In genomic region chr22:41910599-41911291, GRCh38 we compare ENCODE assay signal across 8 cellular contexts. TPM values are rescaled to one million over a fixed set of nuclear protein-coding genes. Genes with fewer than 3 reads are reported as not detected.
A peak's percentile ranks its signal among the peaks of the same experiment; 100 is the strongest.
DNase-seq lines count a peak whose midpoint lies in the region; ATAC-seq, FAIRE-seq and TF ChIP-seq lines count a peak whose summit lies in the region.

No MANE protein-coding gene starts in this region.

- H3K27me3 ChIP-seq in SU-DHL-6 (ENCODE audit: low read length), result no peaks in the 10 kb centered on the region

- H3K9me3 ChIP-seq in SU-DHL-6 (ENCODE audit: insufficient read depth, low read length), result no peaks in the 10 kb centered on the region

- H3F3A ChIP-seq in SU-DHL-6 (ENCODE audit: insufficient read depth), result peaks cover 5% of the 10 kb centered on the region

- H3K27ac Mint-ChIP-seq in endothelial cell (ENCODE audit: unreplicated experiment), result no peak overlapping the region
- H3K27ac Mint-ChIP-seq in naive thymus-derived CD8-positive, alpha-beta T cell, result no peak overlapping the region

- peak; percentile 50 to 56 for ATAC-seq in naive thymus-derived CD8-positive, alpha-beta T cell

- H3K36me3 ChIP-seq in SU-DHL-6 (ENCODE audit: low read length), result no peaks in the 10 kb centered on the region

- peaks cover 6% of the 10 kb centered on the region for H3K36me3 Mint-ChIP-seq in endothelial cell (ENCODE audit: low read depth, unreplicated experiment)
- peaks cover 0 to 6% (median 0%) of the 10 kb centered on the region in 3 donors for H3K36me3 Mint-ChIP-seq in naive thymus-derived CD8-positive, alpha-beta T cell

- peaks cover 28% of the 10 kb centered on the region for H3K27me3 Mint-ChIP-seq in endothelial cell (ENCODE audit: unreplicated experiment)
- peaks cover 16 to 33% (median 24%) of the 10 kb centered on the region in 5 donors for H3K27me3 Mint-ChIP-seq in naive thymus-derived CD8-positive, alpha-beta T cell

- H3K4me2 ChIP-seq in SU-DHL-6 (ENCODE audit: low read depth, low read length, poor library complexity, severe bottlenecking), result peak overlapping the region; percentile 29

- POLR2A ChIA-PET in naive thymus-derived CD8-positive, alpha-beta T cell (lab: Charles Lee), result interaction anchor here (0.5 to 2.8 kb wide), 5 partner anchors 9 to 58 kb away, joined by 3 to 11 read pairs (median 3); partner anchors contain the start of gene TNFRSF13C
- POLR2A ChIA-PET in HEK293T (lab: Yijun Ruan, JAX), result interaction anchor here (1.3 kb wide), 1 partner anchor 15 kb away, joined by 4 read pairs; no protein-coding TSS in a partner anchor

- H3K27ac ChIP-seq in SU-DHL-6 (ENCODE audit: low read depth, low read length), result no peak overlapping the region

- no peak for FAIRE-seq in urothelium cell line (lab: Jason Lieb, UNC)

- H3K9ac ChIP-seq in SU-DHL-6 (ENCODE audit: low read length), result no peak overlapping the region

- peaks cover 10% of the 10 kb centered on the region for H3K4me1 Mint-ChIP-seq in endothelial cell (ENCODE audit: unreplicated experiment)
- peaks cover 12 to 38% (median 36%) of the 10 kb centered on the region in 4 donors for H3K4me1 Mint-ChIP-seq in naive thymus-derived CD8-positive, alpha-beta T cell

- no peaks in the 10 kb centered on the region for H3K9me3 Mint-ChIP-seq in endothelial cell (ENCODE audit: unreplicated experiment)
- no peaks in the 10 kb centered on the region for H3K9me3 Mint-ChIP-seq in naive thymus-derived CD8-positive, alpha-beta T cell

- TF ChIP-seq CTCF in SU-DHL-6 (IDR thresholded peaks at IDR 0.05; ENCODE audit: insufficient read depth, low read length, poor library complexity, severe bottlenecking) (no peak), endothelial cell (IDR thresholded peaks at IDR 0.05; ENCODE audit: unreplicated experiment) (no peak)

- CTCF ChIA-PET in HEK293T (lab: Yijun Ruan, JAX), result interaction anchor here (0.6 kb wide), 1 partner anchor 56 kb away, joined by 3 read pairs; no protein-coding TSS in a partner anchor

- H2AFZ ChIP-seq in SU-DHL-6 (ENCODE audit: low read depth, low read length, severe bottlenecking), result no peak overlapping the region

- peak; percentile 27 for DNase-seq in CD1c-positive myeloid dendritic cell (ENCODE audit: extremely low spot score)
- peak; percentile 21 for DNase-seq in endothelial cell (ENCODE audit: low spot score)
- DNase-seq in naive thymus-derived CD8-positive, alpha-beta T cell, result peak in 6 of 10 donors; percentile 14 to 44 (median 34)
- no peak for DNase-seq in NCI-H1105 (lab: John Stamatoyannopoulos, UW)
- no peak for DNase-seq in urothelium cell line (ENCODE audit: low spot score)
- DNase-seq in HEK293T (ENCODE audit: extremely low spot score), result no peak
- DNase-seq in NCI-H2081 (lab: John Stamatoyannopoulos, UW), result no peak

- no peaks in the 10 kb centered on the region for H3K9me2 ChIP-seq in SU-DHL-6 (replicated peaks; ENCODE audit: insufficient read depth, low read length)

- no peak overlapping the region for H3K4me3 Mint-ChIP-seq in endothelial cell (ENCODE audit: unreplicated experiment)
- peak overlapping the region in 9 of 10 donors; percentile 50 to 81 (median 72) for H3K4me3 Mint-ChIP-seq in naive thymus-derived CD8-positive, alpha-beta T cell

- no peak overlapping the region for H3K4me3 ChIP-seq in SU-DHL-6 (ENCODE audit: insufficient read depth, low read length, poor library complexity, severe bottlenecking)

- no peaks in the 10 kb centered on the region for H4K20me1 ChIP-seq in SU-DHL-6 (ENCODE audit: low read depth, low read length)

- no peaks in the 10 kb centered on the region for H3K79me2 ChIP-seq in SU-DHL-6 (ENCODE audit: insufficient read depth, low read length)

TF ChIP-seq in HEK293T, 16 proteins besides CTCF, POLR2A, EP300 and RAD21:
- no peak for TF ChIP-seq PKNOX1 (IDR thresholded peaks at IDR 0.05)
- TF ChIP-seq ELF4 (IDR thresholded peaks at IDR 0.05), result no peak
- TF ChIP-seq BHLHE40 (IDR thresholded peaks at IDR 0.05; ENCODE audit: borderline replicate concordance), result no peak
- no peak for TF ChIP-seq ZNF384 (IDR thresholded peaks at IDR 0.05)
- no peak for TF ChIP-seq SP1 (IDR thresholded peaks at IDR 0.05)
- TF ChIP-seq FOXK2 (IDR thresholded peaks at IDR 0.05), result no peak
- no peak for TF ChIP-seq L3MBTL2 (conservative IDR thresholded peaks at IDR 0.05)
- TF ChIP-seq HDGF (IDR thresholded peaks at IDR 0.05; ENCODE audit: borderline replicate concordance), result no peak
- no peak for TF ChIP-seq LEF1 (IDR thresholded peaks at IDR 0.05; ENCODE audit: borderline replicate concordance)
- no peak for TF ChIP-seq FOXM1 (IDR thresholded peaks at IDR 0.05; ENCODE audit: borderline replicate concordance)
- TF ChIP-seq ARNT (IDR thresholded peaks at IDR 0.05), result no peak
TF ChIP-seq in HEK293T: peak in this region for 0.

RNA-seq across cellular contexts. Expression of gene SHISA8, which starts 4.1 kb away (rescaled TPM):
- total RNA-seq in endothelial cell (ENCODE audit: unreplicated experiment), result 0.41 TPM
- total RNA-seq in naive thymus-derived CD8-positive, alpha-beta T cell, result under 1 TPM in 1 of 2 experiments, not detected in 1; 0.44 TPM
- polyA plus RNA-seq in naive thymus-derived CD8-positive, alpha-beta T cell, result not detected

RNA-seq across cellular contexts. Expression of gene TNFRSF13C, which starts 15.9 kb away (rescaled TPM):
- total RNA-seq in endothelial cell (ENCODE audit: unreplicated experiment), result 3.5 TPM
- 10 to 100 TPM; 16.8 to 18.3 TPM for total RNA-seq in naive thymus-derived CD8-positive, alpha-beta T cell
- under 1 TPM; 0.29 to 0.82 (median 0.56) TPM for polyA plus RNA-seq in naive thymus-derived CD8-positive, alpha-beta T cell

RNA-seq across cellular contexts. Expression of gene CENPM, which starts 36.2 kb away (rescaled TPM):
- total RNA-seq in endothelial cell (ENCODE audit: unreplicated experiment), result 5.2 TPM
- 1 to 10 TPM; 3.2 to 3.6 TPM for total RNA-seq in naive thymus-derived CD8-positive, alpha-beta T cell
- polyA plus RNA-seq in naive thymus-derived CD8-positive, alpha-beta T cell, result 1 to 10 TPM; 2.1 to 7.2 (median 2.3) TPM

RNA-seq across cellular contexts. Expression of gene SEPTIN3, which starts 58.5 kb away (rescaled TPM):
- total RNA-seq in endothelial cell (ENCODE audit: unreplicated experiment), result 0.36 TPM
- total RNA-seq in naive thymus-derived CD8-positive, alpha-beta T cell, result under 1 TPM in 1 of 2 experiments, not detected in 1; 0.18 TPM
- polyA plus RNA-seq in naive thymus-derived CD8-positive, alpha-beta T cell, result not detected

Comparison
In these comparisons a context has a peak if more than half of its experiments do, and no peak if none do; other contexts are left out.
1. DNase-seq: peak in CD1c-positive myeloid dendritic cell (single experiment), endothelial cell (single experiment) and naive thymus-derived CD8-positive, alpha-beta T cell (6 of 10); none in NCI-H1105 (single experiment), urothelium cell line (single experiment), HEK293T (single experiment) and NCI-H2081 (0 of 2).